In genomic region chr7:75762350-75762917, GRCh38 we compare ENCODE assay signal across 1 cellular context.
TF ChIP-seq lines count a peak whose summit lies in the region.

No MANE protein-coding gene starts in this region.

TF ChIP-seq in IMR-90, 13 proteins besides CTCF, POLR2A, EP300 and RAD21:
- TF ChIP-seq MAFK (IDR thresholded peaks at IDR 0.05; ENCODE audit: low read depth, low read length) (no peak), SMC3 (IDR thresholded peaks at IDR 0.05; ENCODE audit: low read depth, low read length) (peak; percentile 94)
TF ChIP-seq in IMR-90: peak in this region for 1.
